9 cellular contexts compared by ENCODE assay signal in the genomic region with DNA sequence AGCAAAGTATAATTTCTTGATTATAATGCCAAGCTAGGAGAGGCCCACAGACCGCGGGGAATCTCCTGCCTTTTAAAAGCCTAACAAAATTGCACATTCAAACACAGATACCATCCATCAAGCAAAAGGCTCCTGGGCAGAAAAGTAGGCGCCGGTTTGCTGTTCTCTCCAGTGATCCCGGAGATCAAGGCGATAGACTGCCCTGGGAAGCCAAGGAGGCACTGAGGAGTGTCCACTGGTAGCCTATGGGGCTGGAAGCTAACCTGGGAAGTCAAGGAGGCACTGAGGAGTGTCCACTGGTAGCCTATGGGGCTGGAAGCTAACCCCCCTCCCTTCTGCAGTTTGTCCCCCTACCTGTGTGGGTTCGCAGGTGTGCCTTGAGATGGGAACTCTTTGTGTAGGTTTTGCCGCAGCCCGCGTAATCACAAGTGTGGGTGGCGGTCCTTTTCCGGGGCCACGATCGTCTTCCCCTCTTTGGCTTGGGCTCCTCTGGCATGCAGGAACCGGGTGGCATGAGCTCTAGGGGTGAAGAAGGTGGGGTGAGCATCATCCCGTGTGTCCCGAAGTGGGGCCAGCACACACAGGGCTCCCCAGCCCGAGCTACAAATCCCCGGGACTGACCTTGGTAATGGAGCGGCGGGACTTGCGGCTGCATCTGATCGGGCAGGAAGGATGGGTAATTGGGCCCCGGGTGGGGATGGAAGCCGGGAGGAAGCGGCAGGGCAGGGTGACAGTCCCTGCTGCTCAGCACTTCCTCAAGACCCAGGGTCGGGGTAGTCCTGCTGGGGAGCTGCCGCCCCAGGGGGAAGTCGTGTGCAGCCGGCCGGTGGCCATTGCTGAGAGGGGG. TPM values are rescaled to one million over a fixed set of nuclear protein-coding genes. Genes with fewer than 3 reads are reported as not detected.
DNase-seq lines count a peak whose midpoint lies in the region; ATAC-seq and TF ChIP-seq lines count a peak whose summit lies in the region.
"Had no signal": no experiment of that assay in that cellular context is flagged by ENCODE, and none has a peak within 500 bp of the region (broad histone marks: within the 10 kb centered on the region; RNA-seq: fewer than 3 reads in every experiment).

No MANE protein-coding gene starts in this region.

- H4K8ac ChIP-seq in IMR-90 (ENCODE audit: low read depth in 2 of 2, low read length in 2 of 2) = no peak overlapping the region

- no peaks in the 10 kb centered on the region for H3K9me3 ChIP-seq in IMR-90 (ENCODE audit: control insufficient read depth, insufficient read depth, low read length)
- H3K9me3 ChIP-seq in left lung = no peaks in the 10 kb centered on the region
- H3K9me3 ChIP-seq in subcutaneous abdominal adipose tissue (ENCODE audit: control insufficient read depth in 5 of 5, low read length in 5 of 5) = no peaks in the 10 kb centered on the region

- H3K36me3 ChIP-seq in IMR-90 (ENCODE audit: control insufficient read depth, insufficient read depth, low read length) (peaks cover 17% of the 10 kb centered on the region), left lung (peaks cover 0 to 26% of the 10 kb centered on the region in 2 donors), subcutaneous abdominal adipose tissue (ENCODE audit: control insufficient read depth in 5 of 5, insufficient read depth in 5 of 5, low read length in 5 of 5) (peaks cover 16 to 30% (median 28%) of the 10 kb centered on the region in 5 donors)

- no peak overlapping the region for H2BK20ac ChIP-seq in IMR-90 (ENCODE audit: low read depth, low read length)

- no TSS peak for BruUV-seq in IMR-90 (replicated peaks; lab: Mats Ljungman, UMichigan)

- CTCF ChIA-PET in IMR-90 (lab: Yijun Ruan, JAX) = interaction anchor here (0.6 kb wide), 1 partner anchor 451 kb away, joined by 3 read pairs; no protein-coding TSS in a partner anchor

- no peak for TF ChIP-seq POLR2A in IMR-90 (IDR thresholded peaks at IDR 0.05; ENCODE audit: low read depth, low read length)

- H3K14ac ChIP-seq in IMR-90 (replicated peaks; ENCODE audit: low read depth, low read length) = no peak overlapping the region

- no peak overlapping the region for H3K23ac ChIP-seq in IMR-90 (ENCODE audit: low read depth, low read length)

- DNase-seq in IMR-90 = no peak
- no peak for DNase-seq in choroid plexus epithelial cell (ENCODE audit: low read depth)
- no peak for DNase-seq in left lung
- no peak for DNase-seq in NCI-H187 treated with DMSO at 0.1 percent for 48 hours (lab: John Stamatoyannopoulos, UW)
- DNase-seq in stimulated activated CD4-positive, alpha-beta T cell treated with anti-CD3 and anti-CD28 coated beads, Interleukin-2, amount 100 ng/mL, for 24 hours = no peak
- no peak for DNase-seq in activated naive CD4-positive, alpha-beta T cell treated with anti-CD3 and anti-CD28 coated beads, Interleukin-2, amount 50 U/mL, for 16 hours
- DNase-seq: NCI-H1694 had no signal

- in situ Hi-C loops in IMR-90 (cut with MboI; ENCODE audit: low sequenced_read_pairs) = loop anchor here (10.0 to 25.0 kb wide), 2 partner anchors 248 to 400 kb away; no protein-coding TSS in a partner anchor

- TF ChIP-seq CTCF in IMR-90 (conservative IDR thresholded peaks at IDR 0.05; ENCODE audit: low read depth, low read length) (no peak), choroid plexus epithelial cell (conservative IDR thresholded peaks at IDR 0.05; ENCODE audit: low read depth, low read length) (no peak), left lung (IDR thresholded peaks at IDR 0.05) (no peak)

- H2AK5ac ChIP-seq in IMR-90 (ENCODE audit: low read depth, low read length) = no peak overlapping the region; the same call in 1 of the 2 replicates

- H2AFZ ChIP-seq in IMR-90 (replicated peaks; ENCODE audit: low read length, poor library complexity) = peak overlapping the region; percentile 92

- intact Hi-C loops in IMR-90 (cut with micrococcal nuclease) = loop anchor here (10.0 kb wide), 2 partner anchors 358 to 678 kb away; no protein-coding TSS in a partner anchor
- intact Hi-C loops in left lung (cut with DNase I) = loop anchor here in 1 of 2 donors (5.0 kb wide), 1 partner anchor 150 kb away; no protein-coding TSS in a partner anchor

- H3K9me1 ChIP-seq in IMR-90 (ENCODE audit: insufficient read depth, low read length) = no peaks in the 10 kb centered on the region

- peaks cover 5% of the 10 kb centered on the region for H4K20me1 ChIP-seq in IMR-90 (ENCODE audit: insufficient read depth, low read length)

- no peak overlapping the region for H2BK15ac ChIP-seq in IMR-90 (ENCODE audit: low read depth, low read length)

- H3K27me3 ChIP-seq in IMR-90 (ENCODE audit: control insufficient read depth, insufficient read depth, low read length) (0 out of 2 replicates have a peak, but pooled peaks cover 1% of the 10 kb centered on the region), left lung (peaks cover 0 to 53% of the 10 kb centered on the region in 2 donors), subcutaneous abdominal adipose tissue (ENCODE audit: control insufficient read depth in 5 of 5, insufficient read depth in 4 of 5, low read length in 5 of 5) (peaks cover 0 to 3% (median 0%) of the 10 kb centered on the region in 5 donors)

- H2BK120ac ChIP-seq in IMR-90 (ENCODE audit: low read depth, low read length) = no peak overlapping the region

- H3K27ac ChIP-seq in IMR-90 (ENCODE audit: insufficient read depth, low read length) (no peak overlapping the region), left lung (peak overlapping the region; percentile 88 to 96), subcutaneous abdominal adipose tissue (ENCODE audit: low read depth, low read length) (peak overlapping the region; percentile 77)

- WGBS in IMR-90 (ENCODE audit: extremely low coverage in 2 of 2, insufficient read length in 1 of 2), 2 experiments = 66% methylated on average over 6 of the region's 31 CpGs; no CpG with 5 or more reads in 1 of the 2 experiments

- no peak overlapping the region for H4K5ac ChIP-seq in IMR-90 (ENCODE audit: low read depth, low read length)

- H3K9ac ChIP-seq in IMR-90 (ENCODE audit: low read depth, low read length) (peak overlapping the region; percentile 9; the same call in 1 of the 2 replicates), subcutaneous abdominal adipose tissue (ENCODE audit: low read length in 5 of 5) (peak overlapping the region in 4 of 5 donors; percentile 92 to 98 (median 96))

- no peaks in the 10 kb centered on the region; a peak in 2 of 4 replicates for H3K79me1 ChIP-seq in IMR-90 (ENCODE audit: low read depth in 1 of 2, low read length in 2 of 2)

- no peak overlapping the region for H3K18ac ChIP-seq in IMR-90 (ENCODE audit: low read depth, low read length)

- no peak overlapping the region for H2BK5ac ChIP-seq in IMR-90 (ENCODE audit: low read depth, low read length, poor library complexity, severe bottlenecking)

- POLR2A ChIA-PET in IMR-90 (lab: Charles Lee; ENCODE audit: unreplicated experiment) = no interaction called here

- no peak overlapping the region for H2AK9ac ChIP-seq in IMR-90 (replicated peaks; ENCODE audit: low read depth, low read length, poor library complexity)

- H3K4me3 ChIP-seq in IMR-90 (ENCODE audit: insufficient read depth, low read depth, low read length) (peak overlapping the region; percentile 49; the same call in 1 of the 2 replicates), choroid plexus epithelial cell (ENCODE audit: low read depth, low read length) (peak overlapping the region; percentile 70), left lung (peak overlapping the region; percentile 59 to 85), subcutaneous abdominal adipose tissue (ENCODE audit: low read depth in 1 of 5, low read length in 5 of 5) (peak overlapping the region; percentile 84 to 100 (median 90))

- H3K56ac ChIP-seq in IMR-90 (ENCODE audit: extremely low read depth, insufficient read depth, low read length) = no peak overlapping the region

- ATAC-seq in IMR-90 (ENCODE audit: low read depth) (no peak), left lung (no peak), GM18517 (IDR thresholded peaks at IDR 0.05; ENCODE audit: unreplicated experiment) (no peak)

- no peak for TF ChIP-seq RAD21 in IMR-90 (IDR thresholded peaks at IDR 0.05; ENCODE audit: low read length)

- peak overlapping the region; percentile 71; the same call in 1 of the 2 replicates for H3K4me2 ChIP-seq in IMR-90 (ENCODE audit: low read depth, low read length)

- no peak overlapping the region for H4K91ac ChIP-seq in IMR-90 (ENCODE audit: insufficient read depth, low read depth, low read length)

- dilution Hi-C loops in IMR-90 (cut with HindIII; ENCODE audit: low sequenced_read_pairs, unreplicated experiment) = no loop called here

- H3K4me1 ChIP-seq in IMR-90 (ENCODE audit: control insufficient read depth, insufficient read depth, low read length) (peaks cover 2% of the 10 kb centered on the region; the same call in 1 of the 2 replicates), left lung (peaks cover 10 to 50% of the 10 kb centered on the region in 2 donors), subcutaneous abdominal adipose tissue (ENCODE audit: control insufficient read depth in 5 of 5, insufficient read depth in 5 of 5, low read length in 5 of 5) (peaks cover 4 to 60% (median 42%) of the 10 kb centered on the region in 5 donors)

- H3K4ac ChIP-seq in IMR-90 (ENCODE audit: low read depth, low read length) = no peak overlapping the region

TF ChIP-seq in IMR-90, 13 proteins besides CTCF, POLR2A, EP300 and RAD21:
- TF ChIP-seq, protein P1, sequence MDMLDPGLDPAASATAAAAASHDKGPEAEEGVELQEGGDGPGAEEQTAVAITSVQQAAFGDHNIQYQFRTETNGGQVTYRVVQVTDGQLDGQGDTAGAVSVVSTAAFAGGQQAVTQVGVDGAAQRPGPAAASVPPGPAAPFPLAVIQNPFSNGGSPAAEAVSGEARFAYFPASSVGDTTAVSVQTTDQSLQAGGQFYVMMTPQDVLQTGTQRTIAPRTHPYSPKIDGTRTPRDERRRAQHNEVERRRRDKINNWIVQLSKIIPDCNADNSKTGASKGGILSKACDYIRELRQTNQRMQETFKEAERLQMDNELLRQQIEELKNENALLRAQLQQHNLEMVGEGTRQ (IDR thresholded peaks at IDR 0.05; ENCODE audit: low read depth, low read length) = no peak
- TF ChIP-seq MXI1 (IDR thresholded peaks at IDR 0.05; ENCODE audit: borderline replicate concordance, low read depth, low read length) (no peak), RCOR1 (IDR thresholded peaks at IDR 0.05; ENCODE audit: insufficient replicate concordance, low read length) (no peak), CHD1 (IDR thresholded peaks at IDR 0.05; ENCODE audit: low read depth, low read length) (no peak), NFE2L2 (IDR thresholded peaks at IDR 0.05; ENCODE audit: low read depth, low read length) (no peak), BHLHE40 (IDR thresholded peaks at IDR 0.05; ENCODE audit: low read depth, low read length) (no peak), RFX5 (IDR thresholded peaks at IDR 0.05; ENCODE audit: low read depth, low read length) (no peak)

RNA-seq across cellular contexts. Expression of a gene that starts 2.7 kb away (rescaled TPM):
- 1.3 and 2.2 TPM in 2 replicates for total RNA-seq in IMR-90 (2012; rRNA removed)
- polyA plus RNA-seq in IMR-90 (2012; rRNA removed) = 3.8 and 6.9 TPM in 2 replicates
- polyA plus RNA-seq in IMR-90 (2012; cell fraction: cytosol; rRNA removed) = 4.7 and 21.8 TPM in 2 replicates
- polyA plus RNA-seq in IMR-90 (2012; cell fraction: nucleus; rRNA removed; ENCODE audit: low replicate concordance) = 84.7 and 96.7 TPM in 2 replicates
- total RNA-seq in left lung = 10 to 100 TPM; 45.9 to 62.2 TPM

Comparison
In these comparisons a context has a peak if more than half of its experiments do, and no peak if none do; other contexts are left out.
1. RNA of a gene that starts 2.7 kb away (total RNA-seq): 45.9 to 62.2 TPM in left lung; 1.3 to 2.2 TPM in IMR-90; every median in the first group is over 10 times any median in the second.
2. Peak in every context shown above with its lines, with median percentiles within 50 percentile points of each other: H3K4me3 ChIP-seq.